1 cellular context compared by ENCODE assay signal in the genomic region with DNA sequence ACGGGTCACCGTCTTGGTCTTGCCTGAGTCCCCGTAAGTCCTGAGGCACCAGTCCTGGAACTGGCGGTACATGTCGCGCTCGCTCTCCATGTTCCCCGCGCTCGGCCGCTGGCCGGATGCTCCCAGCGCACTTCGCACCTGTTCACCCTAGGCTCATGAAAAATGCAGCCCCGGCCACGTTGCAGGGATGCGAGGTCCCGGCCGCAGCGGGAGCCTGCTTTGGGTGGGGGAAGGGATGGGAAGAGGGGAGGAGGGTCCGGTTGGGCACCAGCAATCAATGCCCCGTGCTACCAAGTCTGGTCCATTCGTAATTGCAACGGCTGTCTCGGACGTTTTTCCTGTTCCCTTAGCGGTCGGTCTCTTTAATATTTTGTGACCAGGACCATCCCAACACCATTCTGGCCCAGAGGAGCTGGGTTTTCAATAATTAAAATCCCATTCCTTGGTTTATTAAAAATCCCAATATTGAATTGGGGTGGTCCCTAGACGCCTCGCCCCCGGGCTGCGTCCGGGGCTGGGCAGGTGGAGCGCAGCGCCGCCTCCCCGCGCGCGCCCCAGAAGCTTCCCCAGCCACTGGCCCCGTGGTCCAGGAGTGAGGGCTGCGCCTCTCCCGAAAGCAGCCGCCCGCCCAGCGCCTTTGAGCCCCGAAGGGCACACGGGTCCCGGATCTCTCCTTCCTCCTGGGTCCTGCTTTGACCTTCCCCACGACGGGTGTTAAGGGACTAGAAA.
TF ChIP-seq lines count a peak whose summit lies in the region.

No MANE protein-coding gene starts in this region.

TF ChIP-seq in GM12878, 131 proteins besides CTCF, POLR2A, EP300 and RAD21 (continued from another document):
- TF ChIP-seq, protein P1, sequence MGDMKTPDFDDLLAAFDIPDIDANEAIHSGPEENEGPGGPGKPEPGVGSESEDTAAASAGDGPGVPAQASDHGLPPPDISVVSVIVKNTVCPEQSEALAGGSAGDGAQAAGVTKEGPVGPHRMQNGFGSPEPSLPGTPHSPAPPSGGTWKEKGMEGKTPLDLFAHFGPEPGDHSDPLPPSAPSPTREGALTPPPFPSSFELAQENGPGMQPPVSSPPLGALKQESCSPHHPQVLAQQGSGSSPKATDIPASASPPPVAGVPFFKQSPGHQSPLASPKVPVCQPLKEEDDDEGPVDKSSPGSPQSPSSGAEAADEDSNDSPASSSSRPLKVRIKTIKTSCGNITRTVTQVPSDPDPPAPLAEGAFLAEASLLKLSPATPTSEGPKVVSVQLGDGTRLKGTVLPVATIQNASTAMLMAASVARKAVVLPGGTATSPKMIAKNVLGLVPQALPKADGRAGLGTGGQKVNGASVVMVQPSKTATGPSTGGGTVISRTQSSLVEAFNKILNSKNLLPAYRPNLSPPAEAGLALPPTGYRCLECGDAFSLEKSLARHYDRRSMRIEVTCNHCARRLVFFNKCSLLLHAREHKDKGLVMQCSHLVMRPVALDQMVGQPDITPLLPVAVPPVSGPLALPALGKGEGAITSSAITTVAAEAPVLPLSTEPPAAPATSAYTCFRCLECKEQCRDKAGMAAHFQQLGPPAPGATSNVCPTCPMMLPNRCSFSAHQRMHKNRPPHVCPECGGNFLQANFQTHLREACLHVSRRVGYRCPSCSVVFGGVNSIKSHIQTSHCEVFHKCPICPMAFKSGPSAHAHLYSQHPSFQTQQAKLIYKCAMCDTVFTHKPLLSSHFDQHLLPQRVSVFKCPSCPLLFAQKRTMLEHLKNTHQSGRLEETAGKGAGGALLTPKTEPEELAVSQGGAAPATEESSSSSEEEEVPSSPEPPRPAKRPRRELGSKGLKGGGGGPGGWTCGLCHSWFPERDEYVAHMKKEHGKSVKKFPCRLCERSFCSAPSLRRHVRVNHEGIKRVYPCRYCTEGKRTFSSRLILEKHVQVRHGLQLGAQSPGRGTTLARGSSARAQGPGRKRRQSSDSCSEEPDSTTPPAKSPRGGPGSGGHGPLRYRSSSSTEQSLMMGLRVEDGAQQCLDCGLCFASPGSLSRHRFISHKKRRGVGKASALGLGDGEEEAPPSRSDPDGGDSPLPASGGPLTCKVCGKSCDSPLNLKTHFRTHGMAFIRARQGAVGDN (IDR thresholded peaks at IDR 0.05), result no peak
- no peak for TF ChIP-seq LARP7 (IDR thresholded peaks at IDR 0.05)
- peak; percentile 32 for TF ChIP-seq SUZ12 (IDR thresholded peaks at IDR 0.05; ENCODE audit: unreplicated experiment)
- 0 out of 2 replicates have a peak, but pooled peaks have one; percentile 6 for TF ChIP-seq IKZF1 (conservative IDR thresholded peaks at IDR 0.05)
- no peak for TF ChIP-seq GATAD2B (conservative IDR thresholded peaks at IDR 0.05; ENCODE audit: low read depth)
- TF ChIP-seq YBX1 (IDR thresholded peaks at IDR 0.05), result no peak
- TF ChIP-seq, protein P2, sequence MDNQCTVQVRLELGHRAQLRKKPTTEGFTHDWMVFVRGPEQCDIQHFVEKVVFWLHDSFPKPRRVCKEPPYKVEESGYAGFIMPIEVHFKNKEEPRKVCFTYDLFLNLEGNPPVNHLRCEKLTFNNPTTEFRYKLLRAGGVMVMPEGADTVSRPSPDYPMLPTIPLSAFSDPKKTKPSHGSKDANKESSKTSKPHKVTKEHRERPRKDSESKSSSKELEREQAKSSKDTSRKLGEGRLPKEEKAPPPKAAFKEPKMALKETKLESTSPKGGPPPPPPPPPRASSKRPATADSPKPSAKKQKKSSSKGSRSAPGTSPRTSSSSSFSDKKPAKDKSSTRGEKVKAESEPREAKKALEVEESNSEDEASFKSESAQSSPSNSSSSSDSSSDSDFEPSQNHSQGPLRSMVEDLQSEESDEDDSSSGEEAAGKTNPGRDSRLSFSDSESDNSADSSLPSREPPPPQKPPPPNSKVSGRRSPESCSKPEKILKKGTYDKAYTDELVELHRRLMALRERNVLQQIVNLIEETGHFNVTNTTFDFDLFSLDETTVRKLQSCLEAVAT (IDR thresholded peaks at IDR 0.05), result no peak
- TF ChIP-seq SMAD5 (IDR thresholded peaks at IDR 0.05; ENCODE audit: low read depth), result no peak
